Comparison of ENCODE assay signal across 19 cellular contexts in the genomic region with DNA sequence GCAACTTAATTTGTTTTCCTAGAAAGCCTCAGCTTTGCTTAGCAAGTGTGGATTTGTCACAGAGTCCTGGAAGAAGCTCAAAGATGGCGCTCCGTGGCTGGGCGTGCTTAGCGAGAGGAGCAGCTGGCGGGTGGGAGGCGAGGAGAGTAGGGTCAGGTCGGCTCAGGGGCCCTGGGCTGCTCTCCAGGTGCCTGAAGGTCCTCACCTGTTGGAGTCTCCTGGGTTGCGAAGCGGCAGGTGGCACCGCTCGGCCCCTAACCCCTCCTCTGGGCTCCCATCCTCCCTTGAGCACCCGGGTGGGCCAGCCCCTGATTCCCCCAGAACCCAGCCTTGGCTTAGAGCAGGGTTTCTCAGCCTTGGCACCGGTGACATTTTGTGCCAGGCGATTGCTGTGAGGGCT. TPM values are rescaled to one million over a fixed set of nuclear protein-coding genes. Genes with fewer than 3 reads are reported as not detected.
DNase-seq lines count a peak whose midpoint lies in the region; ATAC-seq and TF ChIP-seq lines count a peak whose summit lies in the region.
"Had no signal": no experiment of that assay in that cellular context is flagged by ENCODE, and none has a peak within 500 bp of the region (broad histone marks: within the 10 kb centered on the region; RNA-seq: fewer than 3 reads in every experiment).

No MANE protein-coding gene starts in this region.

- H3K27ac Mint-ChIP-seq in activated T-cell treated with anti-CD3 and anti-CD28 coated beads, Interleukin-2, amount 50 U/mL, for 24 hours, result no peak overlapping the region
- H3K27ac Mint-ChIP-seq in chondrocyte (ENCODE audit: unreplicated experiment), result no peak overlapping the region
- H3K27ac Mint-ChIP-seq: CD4-positive, alpha-beta T cell had no signal

- no peaks in the 10 kb centered on the region for H3K27me3 ChIP-seq in upper lobe of left lung

- 79 to 83% methylated on average over 9 to 14 of the region's 14 CpGs for WGBS in upper lobe of left lung, 2 donors

- H3K36me3 ChIP-seq in upper lobe of left lung, result no peaks in the 10 kb centered on the region

- peak; percentile 6 for DNase-seq in activated T-cell treated with anti-CD3 and anti-CD28 coated beads, Interleukin-2, amount 50 U/mL, for 24 hours
- DNase-seq in activated T-cell treated with anti-CD3 and anti-CD28 coated beads, Interleukin-2, amount 50 U/mL, for 48 hours, result no peak
- DNase-seq in chondrocyte (ENCODE audit: low spot score) (peak; percentile 88), mesenteric fat pad (ENCODE audit: low spot score) (peak; percentile 78), upper lobe of left lung (peak; percentile 5 to 64), OCI-M2 (lab: John Stamatoyannopoulos, UW; ENCODE audit: unreplicated experiment) (no peak), NCI-H510A treated with DMSO at 0.1 percent for 48 hours (lab: John Stamatoyannopoulos, UW) (no peak)
- DNase-seq: 8988T; CD4-positive, alpha-beta T cell; DMS53; GOT3; NCI-H1105 treated with DMSO at 0.1 percent for 48 hours; NCI-H187; NCI-H2107; NCI-H510A; PC-3; RPMI8226 had no signal

- H3K36me3 Mint-ChIP-seq in activated T-cell treated with anti-CD3 and anti-CD28 coated beads, Interleukin-2, amount 50 U/mL, for 24 hours (ENCODE audit: low read depth), result no peaks in the 10 kb centered on the region
- no peaks in the 10 kb centered on the region for H3K36me3 Mint-ChIP-seq in chondrocyte (ENCODE audit: low read depth)

- no peak for TF ChIP-seq EP300 in upper lobe of left lung (IDR thresholded peaks at IDR 0.05)

- no peak overlapping the region for H3K4me3 Mint-ChIP-seq in activated T-cell treated with anti-CD3 and anti-CD28 coated beads, Interleukin-2, amount 50 U/mL, for 24 hours
- H3K4me3 Mint-ChIP-seq in chondrocyte (ENCODE audit: unreplicated experiment), result no peak overlapping the region
- H3K4me3 Mint-ChIP-seq: CD4-positive, alpha-beta T cell had no signal

- H3K9me3 Mint-ChIP-seq in activated T-cell treated with anti-CD3 and anti-CD28 coated beads, Interleukin-2, amount 50 U/mL, for 24 hours, result no peaks in the 10 kb centered on the region
- H3K9me3 Mint-ChIP-seq in chondrocyte (ENCODE audit: low read depth), result no peaks in the 10 kb centered on the region
- H3K9me3 Mint-ChIP-seq: CD4-positive, alpha-beta T cell had no signal

- no peak for TF ChIP-seq POLR2A in upper lobe of left lung (IDR thresholded peaks at IDR 0.05)

- no peak overlapping the region for H3K27ac ChIP-seq in upper lobe of left lung

- H3K9me3 ChIP-seq in upper lobe of left lung, result no peaks in the 10 kb centered on the region

- no peaks in the 10 kb centered on the region for H3K4me1 Mint-ChIP-seq in activated T-cell treated with anti-CD3 and anti-CD28 coated beads, Interleukin-2, amount 50 U/mL, for 24 hours (ENCODE audit: low read depth)
- peaks cover 18% of the 10 kb centered on the region for H3K4me1 Mint-ChIP-seq in chondrocyte (ENCODE audit: low read depth)

- TF ChIP-seq CTCF in chondrocyte (IDR thresholded peaks at IDR 0.05) (no peak), upper lobe of left lung (IDR thresholded peaks at IDR 0.05) (no peak)

- H3K4me3 ChIP-seq in upper lobe of left lung, result no peak overlapping the region

- H3K27me3 Mint-ChIP-seq in activated T-cell treated with anti-CD3 and anti-CD28 coated beads, Interleukin-2, amount 50 U/mL, for 24 hours, result peaks cover 4% of the 10 kb centered on the region
- H3K27me3 Mint-ChIP-seq in chondrocyte (ENCODE audit: low read depth), result peaks cover 8% of the 10 kb centered on the region

- no peaks in the 10 kb centered on the region for H3K4me1 ChIP-seq in upper lobe of left lung

- ATAC-seq in upper lobe of left lung (ENCODE audit: low FRiP score in 2 of 2) (no peak), HG03565 (IDR thresholded peaks at IDR 0.05; ENCODE audit: unreplicated experiment) (no peak)
- ATAC-seq: HepG2, PC-3 had no signal

RNA-seq across cellular contexts. Expression of a gene that starts 25.1 kb away (rescaled TPM):
- not detected in 3 replicates for total RNA-seq in chondrocyte
- not detected for total RNA-seq in mesenteric fat pad
- not detected for total RNA-seq in upper lobe of left lung
- total RNA-seq: HepG2, PC-3 had no signal

Comparison
In these comparisons a context has a peak if more than half of its experiments do, and no peak if none do; other contexts are left out.
1. DNase-seq: peak in activated T-cell treated with anti-CD3 and anti-CD28 coated beads, Interleukin-2, amount 50 U/mL, for 24 hours (single experiment), chondrocyte (single experiment), mesenteric fat pad (single experiment) and upper lobe of left lung (2 of 2); none in activated T-cell treated with anti-CD3 and anti-CD28 coated beads, Interleukin-2, amount 50 U/mL, for 48 hours (0 of 2), OCI-M2 (single experiment) and NCI-H510A treated with DMSO at 0.1 percent for 48 hours (single experiment).